Comparison of ENCODE assay signal across 16 cellular contexts in genomic region chr14:22493753-22494152, GRCh38.
DNase-seq lines count a peak whose midpoint lies in the region; ATAC-seq, FAIRE-seq and TF ChIP-seq lines count a peak whose summit lies in the region.
"Had no signal": no experiment of that assay in that cellular context is flagged by ENCODE, and none has a peak within 500 bp of the region (broad histone marks: within the 10 kb centered on the region; RNA-seq: fewer than 3 reads in every experiment).

No MANE protein-coding gene starts in this region.

- CTCF ChIA-PET in CD4-positive, alpha-beta T cell (lab: Charles Lee), result interaction anchor here (2.0 kb wide), 1 partner anchor 63 kb away, joined by 5 read pairs; no protein-coding TSS in a partner anchor

- TF ChIP-seq POLR2A in GM12891 (IDR thresholded peaks at IDR 0.05; ENCODE audit: low read depth, low read length), result no peak

- peak overlapping the region; percentile 95 for H3K4me3 Mint-ChIP-seq in CD4-positive, alpha-beta T cell
- H3K4me3 Mint-ChIP-seq: nephron progenitor cell had no signal

- peak overlapping the region; percentile 75 for H3K27ac ChIP-seq in CD4-positive, alpha-beta T cell (ENCODE audit: low read depth, low read length)
- H3K27ac ChIP-seq: C4-2B, testis had no signal

- peak overlapping the region; percentile 93 for H3K27ac Mint-ChIP-seq in CD4-positive, alpha-beta T cell
- H3K27ac Mint-ChIP-seq in activated naive CD4-positive, alpha-beta T cell treated with anti-CD3 and anti-CD28 coated beads, Interleukin-2, amount 50 U/mL, for 72 hours, result peak overlapping the region; percentile 97
- H3K27ac Mint-ChIP-seq: nephron progenitor cell had no signal

- intact Hi-C loops in CD4-positive, alpha-beta T cell (cut with DNase I, micrococcal nuclease), result loop anchor here (2.0 to 10.0 kb wide), 5 partner anchors 13 to 499 kb away; no protein-coding TSS in a partner anchor

- H3K27me3 Mint-ChIP-seq in CD4-positive, alpha-beta T cell, result no peaks in the 10 kb centered on the region

- TF ChIP-seq CTCF in CD4-positive, alpha-beta T cell (IDR thresholded peaks at IDR 0.05), result no peak

- POLR2A ChIA-PET in CD4-positive, alpha-beta T cell (lab: Charles Lee), result interaction anchor here (0.7 to 25.0 kb wide), 13 partner anchors 9 to 427 kb away, joined by 3 to 412 read pairs (median 4); partner anchors contain the start of gene DAD1

- no peaks in the 10 kb centered on the region for H3K9me3 Mint-ChIP-seq in CD4-positive, alpha-beta T cell
- no peaks in the 10 kb centered on the region for H3K9me3 Mint-ChIP-seq in activated naive CD4-positive, alpha-beta T cell treated with anti-CD3 and anti-CD28 coated beads, Interleukin-2, amount 50 U/mL, for 72 hours
- H3K9me3 Mint-ChIP-seq: nephron progenitor cell had no signal

- no peak for DNase-seq in CD4-positive, alpha-beta T cell
- DNase-seq in GM12891 (ENCODE audit: insufficient read length, low spot score), result no peak
- DNase-seq in activated naive CD4-positive, alpha-beta T cell treated with anti-CD3 and anti-CD28 coated beads, Interleukin-2, amount 50 U/mL, for 72 hours (ENCODE audit: low spot score in 2 of 2), result no peak
- DNase-seq in G401 (ENCODE audit: low spot score), result no peak
- no peak for DNase-seq in activated CD4-positive, CD25-positive, alpha-beta regulatory T cell (lab: John Stamatoyannopoulos, UW)
- DNase-seq: amygdala, foreskin melanocyte, NCI-H1105 treated with DMSO at 0.1 percent for 48 hours, NCI-H2171 treated with DMSO at 0.1 percent for 48 hours, nephron progenitor cell, SIG-M5, testis had no signal

- no peaks in the 10 kb centered on the region for H3K27me3 ChIP-seq in CD4-positive, alpha-beta T cell (ENCODE audit: control insufficient read depth, insufficient read depth, low read length)
- no peaks in the 10 kb centered on the region for H3K27me3 ChIP-seq in mononuclear cell (ENCODE audit: insufficient read depth, low read length)
- H3K27me3 ChIP-seq: testis had no signal

- FAIRE-seq in GM12891 (lab: Jason Lieb, UNC), result peak; percentile 69
- FAIRE-seq: K562 had no signal

- peak overlapping the region; percentile 21 for H3K4me3 ChIP-seq in mononuclear cell (ENCODE audit: low read length)
- H3K4me3 ChIP-seq: K562, testis had no signal

- no peaks in the 10 kb centered on the region for H3K9me3 ChIP-seq in CD4-positive, alpha-beta T cell (ENCODE audit: control insufficient read depth, low read length)
- H3K9me3 ChIP-seq in mononuclear cell (ENCODE audit: low read depth, low read length), result no peaks in the 10 kb centered on the region
- H3K9me3 ChIP-seq: testis had no signal

- ATAC-seq in CD4-positive, alpha-beta T cell (ENCODE audit: poor library complexity), result no peak
- no peak for ATAC-seq in activated naive CD4-positive, alpha-beta T cell treated with anti-CD3 and anti-CD28 coated beads, Interleukin-2, amount 50 U/mL, for 72 hours
- no peak for ATAC-seq in HG03439 (IDR thresholded peaks at IDR 0.05; ENCODE audit: unreplicated experiment)
- ATAC-seq: K562 had no signal

- peaks cover 74% of the 10 kb centered on the region for H3K4me1 Mint-ChIP-seq in CD4-positive, alpha-beta T cell (ENCODE audit: low read depth)

- in situ Hi-C loops in G401 (cut with HindIII; ENCODE audit: low sequenced_read_pairs), result no loop called here

- H3K36me3 Mint-ChIP-seq in CD4-positive, alpha-beta T cell (ENCODE audit: low read depth), result peaks cover 100% of the 10 kb centered on the region
- peaks cover 55 to 75% of the 10 kb centered on the region in 2 donors for H3K36me3 Mint-ChIP-seq in activated naive CD4-positive, alpha-beta T cell treated with anti-CD3 and anti-CD28 coated beads, Interleukin-2, amount 50 U/mL, for 72 hours

- peaks cover 22% of the 10 kb centered on the region for H3K4me1 ChIP-seq in mononuclear cell (ENCODE audit: insufficient read depth, low read length)

TF ChIP-seq in GM12891, 5 proteins besides CTCF, POLR2A, EP300 and RAD21:
- no peak for TF ChIP-seq SPI1 (IDR thresholded peaks at IDR 0.05; ENCODE audit: low read depth, low read length)
- no peak for TF ChIP-seq POLR2AphosphoS5 (IDR thresholded peaks at IDR 0.05; ENCODE audit: low read depth, low read length)
- TF ChIP-seq POU2F2 (IDR thresholded peaks at IDR 0.05; ENCODE audit: low read depth, low read length), result no peak
- TF ChIP-seq TAF1 (IDR thresholded peaks at IDR 0.05; ENCODE audit: low read depth, low read length), result no peak
- no peak for TF ChIP-seq PAX5 (IDR thresholded peaks at IDR 0.05; ENCODE audit: insufficient read depth, low read length, severe bottlenecking)
